ENCODE assay signal across 9 cellular contexts in the genomic region with DNA sequence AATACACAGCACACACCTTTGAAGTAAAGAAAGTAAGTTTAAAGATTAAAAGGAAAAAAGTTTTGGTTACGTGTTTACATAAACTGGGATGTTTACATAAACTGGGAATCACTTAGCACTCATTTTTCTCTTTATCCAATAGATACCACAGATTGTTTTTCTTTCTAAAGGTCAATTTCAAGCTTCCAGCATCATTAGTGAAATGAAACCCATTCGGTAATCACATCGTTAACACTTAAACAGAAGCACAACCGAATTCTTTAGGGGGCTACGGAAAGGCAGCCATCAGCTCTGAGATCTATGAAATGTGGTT. TPM values are rescaled to one million over a fixed set of nuclear protein-coding genes. Genes with fewer than 3 reads are reported as not detected.
DNase-seq lines count a peak whose midpoint lies in the region; ATAC-seq and TF ChIP-seq lines count a peak whose summit lies in the region.
"Had no signal": no experiment of that assay in that cellular context is flagged by ENCODE, and none has a peak within 500 bp of the region (broad histone marks: within the 10 kb centered on the region; RNA-seq: fewer than 3 reads in every experiment).

No MANE protein-coding gene starts in this region.

- no peak for DNase-seq in activated naive CD4-positive, alpha-beta T cell (lab: John Stamatoyannopoulos, UW)
- no peak for DNase-seq in breast epithelium (ENCODE audit: low spot score in 2 of 2)
- DNase-seq in tibial nerve (ENCODE audit: low spot score in 2 of 2): no peak
- DNase-seq: NCI-H1436 treated with DMSO at 0.1 percent for 48 hours had no signal

- H3K4me1 ChIP-seq in breast epithelium: no peaks in the 10 kb centered on the region
- H3K4me1 ChIP-seq in mesodermal cell (ENCODE audit: control insufficient read depth, insufficient read depth, low read length, poor library complexity, severe bottlenecking): no peaks in the 10 kb centered on the region
- peaks cover 0 to 8% (median 0%) of the 10 kb centered on the region in 4 donors for H3K4me1 ChIP-seq in tibial nerve

- H3K9me3 ChIP-seq in breast epithelium (no peaks in the 10 kb centered on the region), mesodermal cell (ENCODE audit: control insufficient read depth, low read length) (no peaks in the 10 kb centered on the region), tibial nerve (no peaks in the 10 kb centered on the region)

- H3K9me3 Mint-ChIP-seq in activated naive CD4-positive, alpha-beta T cell treated with anti-CD3 and anti-CD28 coated beads, Interleukin-2, amount 50 U/mL, for 24 hours: no peaks in the 10 kb centered on the region

- no peak overlapping the region for H3K27ac ChIP-seq in breast epithelium
- H3K27ac ChIP-seq in mesodermal cell (ENCODE audit: low read depth, low read length, severe bottlenecking): no peak overlapping the region
- no peak overlapping the region for H3K27ac ChIP-seq in tibial nerve

- no peak overlapping the region for H3K27ac Mint-ChIP-seq in activated naive CD4-positive, alpha-beta T cell treated with anti-CD3 and anti-CD28 coated beads, Interleukin-2, amount 50 U/mL, for 24 hours

- 0% methylated on average over 1 to 2 of the region's 5 CpGs for WGBS in mesodermal cell (ENCODE audit: insufficient coverage in 2 of 2), 2 experiments
- 15 to 16% methylated on average over 5 of the region's 5 CpGs for WGBS in tibial nerve, 2 donors

- TF ChIP-seq EP300 in tibial nerve (IDR thresholded peaks at IDR 0.05): no peak

- H3K36me3 ChIP-seq in breast epithelium: no peaks in the 10 kb centered on the region
- no peaks in the 10 kb centered on the region for H3K36me3 ChIP-seq in mesodermal cell (ENCODE audit: control insufficient read depth, insufficient read depth, low read length)
- H3K36me3 ChIP-seq in tibial nerve: no peaks in the 10 kb centered on the region

- ATAC-seq in GM21737 (IDR thresholded peaks at IDR 0.05; ENCODE audit: unreplicated experiment): no peak
- ATAC-seq in HG02938 (IDR thresholded peaks at IDR 0.05; ENCODE audit: unreplicated experiment): no peak
- ATAC-seq in HG02759 (IDR thresholded peaks at IDR 0.05; ENCODE audit: unreplicated experiment): no peak

- TF ChIP-seq POLR2A in breast epithelium (IDR thresholded peaks at IDR 0.05) (no peak), tibial nerve (IDR thresholded peaks at IDR 0.05) (no peak)

- no peaks in the 10 kb centered on the region for H3K36me3 Mint-ChIP-seq in activated naive CD4-positive, alpha-beta T cell treated with anti-CD3 and anti-CD28 coated beads, Interleukin-2, amount 50 U/mL, for 24 hours

- H3K4me3 Mint-ChIP-seq in activated naive CD4-positive, alpha-beta T cell treated with anti-CD3 and anti-CD28 coated beads, Interleukin-2, amount 50 U/mL, for 24 hours: peak overlapping the region; percentile 87

- intact Hi-C loops in breast epithelium (cut with DNase I; ENCODE audit: low total_unique reads): no loop called here

- H3K27me3 ChIP-seq in breast epithelium (peaks cover 0 to 12% of the 10 kb centered on the region in 2 donors), tibial nerve (peaks cover 0 to 9% of the 10 kb centered on the region in 2 donors)

- H3K27me3 Mint-ChIP-seq in activated naive CD4-positive, alpha-beta T cell treated with anti-CD3 and anti-CD28 coated beads, Interleukin-2, amount 50 U/mL, for 24 hours: peaks cover 32% of the 10 kb centered on the region

- peak overlapping the region; percentile 56 to 78 (median 62) for H3K4me3 ChIP-seq in breast epithelium
- H3K4me3 ChIP-seq in mesodermal cell (ENCODE audit: extremely low read depth, insufficient read depth, low read length, poor library complexity, severe bottlenecking): peak overlapping the region; percentile 54
- H3K4me3 ChIP-seq in tibial nerve: peak overlapping the region in 3 of 4 donors; percentile 53 to 75 (median 58)

- peaks cover 13% of the 10 kb centered on the region for H3K4me1 Mint-ChIP-seq in activated naive CD4-positive, alpha-beta T cell treated with anti-CD3 and anti-CD28 coated beads, Interleukin-2, amount 50 U/mL, for 24 hours

- no peak for TF ChIP-seq CTCF in breast epithelium (IDR thresholded peaks at IDR 0.05)
- TF ChIP-seq CTCF in tibial nerve (IDR thresholded peaks at IDR 0.05): no peak

RNA-seq across cellular contexts. Expression of gene ODAD2, which starts 1.1 kb away (rescaled TPM):
- under 1 TPM in 2 of 3 donors, not detected in 1; 0.29 to 0.33 TPM for total RNA-seq in breast epithelium
- polyA plus RNA-seq in mesodermal cell (2013, experiment 1 of 2): 1.4 TPM
- polyA plus RNA-seq in mesodermal cell (2013, experiment 2 of 2): 1.3 TPM
- total RNA-seq in tibial nerve: 1 to 10 TPM in 1 of 4 donors, not detected in 3; 1.7 TPM
